In genomic region chr6:56549014-56549413, GRCh38 we compare ENCODE assay signal across 11 cellular contexts.
DNase-seq lines count a peak whose midpoint lies in the region; ATAC-seq and TF ChIP-seq lines count a peak whose summit lies in the region.
"Had no signal": no experiment of that assay in that cellular context is flagged by ENCODE, and none has a peak within 500 bp of the region (broad histone marks: within the 10 kb centered on the region; RNA-seq: fewer than 3 reads in every experiment).

No MANE protein-coding gene starts in this region.

- no peaks in the 10 kb centered on the region for H3K27me3 ChIP-seq in endocrine pancreas (ENCODE audit: control insufficient read depth, insufficient read depth, low read length)

- H3K27me3 Mint-ChIP-seq in CD14-positive monocyte (ENCODE audit: low read depth in 3 of 3), result no peaks in the 10 kb centered on the region
- H3K27me3 Mint-ChIP-seq in activated CD4-positive, alpha-beta memory T cell treated with anti-CD3 and anti-CD28 coated beads, Interleukin-2, amount 10 ng/mL, durations not matched to agents 7 days and 5 days, result no peaks in the 10 kb centered on the region

- H3K36me3 Mint-ChIP-seq in CD14-positive monocyte, result peaks cover 8 to 9% of the 10 kb centered on the region in 2 donors
- no peaks in the 10 kb centered on the region for H3K36me3 Mint-ChIP-seq in activated CD4-positive, alpha-beta memory T cell treated with anti-CD3 and anti-CD28 coated beads, Interleukin-2, amount 10 ng/mL, durations not matched to agents 7 days and 5 days (ENCODE audit: low read depth)

- H3K36me3 ChIP-seq in endocrine pancreas (ENCODE audit: control insufficient read depth, insufficient read depth, low read length), result no peaks in the 10 kb centered on the region

- no peaks in the 10 kb centered on the region for H3K9me3 ChIP-seq in endocrine pancreas (ENCODE audit: control insufficient read depth, low read length)

- intact Hi-C loops in CD14-positive monocyte (cut with micrococcal nuclease), result no loop called here

- DNase-seq in CD14-positive monocyte (ENCODE audit: low spot score) (no peak), M059J (ENCODE audit: low read depth) (peak; percentile 28), omental fat pad (ENCODE audit: low spot score) (no peak), ureter (ENCODE audit: low spot score) (no peak)
- DNase-seq in activated CD4-positive, alpha-beta memory T cell treated with anti-CD3 and anti-CD28 coated beads, Interleukin-2, amount 10 ng/mL, durations not matched to agents 7 days and 5 days, result no peak
- no peak for DNase-seq in stimulated activated CD8-positive, alpha-beta memory T cell treated with anti-CD3 and anti-CD28 coated beads, Interleukin-4, amount 100 ng/mL, for 48 hours
- DNase-seq: activated gamma-delta T cell, GF-D8, SW 1271 had no signal

- H3K4me3 Mint-ChIP-seq in CD14-positive monocyte, result no peak overlapping the region
- no peak overlapping the region for H3K4me3 Mint-ChIP-seq in activated CD4-positive, alpha-beta memory T cell treated with anti-CD3 and anti-CD28 coated beads, Interleukin-2, amount 10 ng/mL, durations not matched to agents 7 days and 5 days

- POLR2A ChIA-PET in activated CD4-positive, alpha-beta memory T cell treated with anti-CD3 and anti-CD28 coated beads, Interleukin-2, amount 10 ng/mL, durations not matched to agents 7 days and 5 days (lab: Charles Lee), result interaction anchor here (1.2 kb wide), 1 partner anchor 17 kb away, joined by 3 read pairs; no protein-coding TSS in a partner anchor

- no peaks in the 10 kb centered on the region for H3K9me3 Mint-ChIP-seq in CD14-positive monocyte
- no peaks in the 10 kb centered on the region for H3K9me3 Mint-ChIP-seq in activated CD4-positive, alpha-beta memory T cell treated with anti-CD3 and anti-CD28 coated beads, Interleukin-2, amount 10 ng/mL, durations not matched to agents 7 days and 5 days

- ATAC-seq in omental fat pad (ENCODE audit: low FRiP score) (peak; percentile 57), GM21717 (IDR thresholded peaks at IDR 0.05; ENCODE audit: unreplicated experiment) (no peak)

- peak overlapping the region; percentile 62 for H3K4me3 ChIP-seq in endocrine pancreas (ENCODE audit: control insufficient read depth, insufficient read depth, low read length)

- TF ChIP-seq CTCF in CD14-positive monocyte (IDR thresholded peaks at IDR 0.05), result peak; percentile 26
- no peak for TF ChIP-seq CTCF in omental fat pad (IDR thresholded peaks at IDR 0.05)

- no peak overlapping the region for H3K27ac Mint-ChIP-seq in CD14-positive monocyte
- H3K27ac Mint-ChIP-seq in activated CD4-positive, alpha-beta memory T cell treated with anti-CD3 and anti-CD28 coated beads, Interleukin-2, amount 10 ng/mL, durations not matched to agents 7 days and 5 days, result no peak overlapping the region

- peaks cover 9% of the 10 kb centered on the region for H3K4me1 Mint-ChIP-seq in CD14-positive monocyte
- H3K4me1 Mint-ChIP-seq in activated CD4-positive, alpha-beta memory T cell treated with anti-CD3 and anti-CD28 coated beads, Interleukin-2, amount 10 ng/mL, durations not matched to agents 7 days and 5 days, result no peaks in the 10 kb centered on the region

- CTCF ChIA-PET in activated CD4-positive, alpha-beta memory T cell treated with anti-CD3 and anti-CD28 coated beads, Interleukin-2, amount 10 ng/mL, durations not matched to agents 7 days and 5 days (lab: Charles Lee), result no interaction called here

- H3K9ac ChIP-seq in endocrine pancreas (ENCODE audit: control insufficient read depth, insufficient read depth, low read length), result no peak overlapping the region

- H3K4me1 ChIP-seq in endocrine pancreas (ENCODE audit: control insufficient read depth, insufficient read depth, low read length), result peaks cover 11% of the 10 kb centered on the region
